Comparison of ENCODE assay signal across 25 cellular contexts in genomic region chr9:33858346-33858869, GRCh38. TPM values are rescaled to one million over a fixed set of nuclear protein-coding genes. Genes with fewer than 3 reads are reported as not detected.
A peak's percentile ranks its signal among the peaks of the same experiment; 100 is the strongest.
DNase-seq lines count a peak whose midpoint lies in the region; ATAC-seq, FAIRE-seq and TF ChIP-seq lines count a peak whose summit lies in the region.
"Had no signal": no experiment of that assay in that cellular context is flagged by ENCODE, and none has a peak within 500 bp of the region (broad histone marks: within the 10 kb centered on the region; RNA-seq: fewer than 3 reads in every experiment).

No MANE protein-coding gene starts in this region.

- H3K9me3 Mint-ChIP-seq in CD14-positive monocyte (no peaks in the 10 kb centered on the region), astrocyte (ENCODE audit: unreplicated experiment) (no peaks in the 10 kb centered on the region), T-cell (no peaks in the 10 kb centered on the region)
- H3K9me3 Mint-ChIP-seq in stimulated activated naive CD8-positive, alpha-beta T cell treated with anti-CD3 and anti-CD28 coated beads, Interleukin-15, amount 100 ng/mL, for 72 hours: no peaks in the 10 kb centered on the region
- H3K9me3 Mint-ChIP-seq: naive thymus-derived CD8-positive, alpha-beta T cell had no signal

- no peaks in the 10 kb centered on the region for H3K79me1 ChIP-seq in mesenchymal stem cell (replicated peaks; ENCODE audit: low read length, poor library complexity, severe bottlenecking)

- H3K36me3 Mint-ChIP-seq in CD14-positive monocyte (peaks cover 28 to 38% of the 10 kb centered on the region in 2 donors), astrocyte (ENCODE audit: low read depth, unreplicated experiment) (peaks cover 9% of the 10 kb centered on the region), T-cell (peaks cover 14% of the 10 kb centered on the region)

- intact Hi-C loops in CD14-positive monocyte (cut with micrococcal nuclease): loop anchor here in 1 of 2 donors (10.0 kb wide), 1 partner anchor 114 kb away; no protein-coding TSS in a partner anchor

- H3K4ac ChIP-seq in mesenchymal stem cell (ENCODE audit: low read depth in 1 of 2, low read length in 2 of 2): no peak overlapping the region

- ATAC-seq in T-cell (replicated peaks in 1 of 4): no peak
- no peak for ATAC-seq in stimulated activated naive CD8-positive, alpha-beta T cell treated with anti-CD3 and anti-CD28 coated beads, Interleukin-15, amount 100 ng/mL, for 72 hours
- ATAC-seq: GM12878; naive thymus-derived CD8-positive, alpha-beta T cell had no signal

- H3K27ac Mint-ChIP-seq in CD14-positive monocyte (peak overlapping the region in 4 of 7 donors; percentile 50 to 78 (median 62)), astrocyte (ENCODE audit: unreplicated experiment) (peak overlapping the region; percentile 38), T-cell (no peak overlapping the region)
- no peak overlapping the region for H3K27ac Mint-ChIP-seq in stimulated activated naive CD8-positive, alpha-beta T cell treated with anti-CD3 and anti-CD28 coated beads, Interleukin-15, amount 100 ng/mL, for 72 hours
- H3K27ac Mint-ChIP-seq: naive thymus-derived CD8-positive, alpha-beta T cell had no signal

- H3K18ac ChIP-seq in mesenchymal stem cell (ENCODE audit: low read depth in 1 of 2, low read length in 2 of 2): peak overlapping the region in 1 of 2 experiments; percentile 48

- no peak overlapping the region for H3K14ac ChIP-seq in mesenchymal stem cell (ENCODE audit: low read length in 2 of 2)

- H3K27me3 ChIP-seq in astrocyte (ENCODE audit: insufficient read depth, low read length): no peaks in the 10 kb centered on the region
- no peaks in the 10 kb centered on the region for H3K27me3 ChIP-seq in mesenchymal stem cell (ENCODE audit: control insufficient read depth in 1 of 2, insufficient read depth in 1 of 2, low read length in 2 of 2)
- H3K27me3 ChIP-seq: cardiac muscle cell, esophagus squamous epithelium, hepatocyte, uterus had no signal

- FAIRE-seq in astrocyte (lab: Jason Lieb, UNC): no peak
- FAIRE-seq: GM12878 had no signal

- H2AK5ac ChIP-seq in mesenchymal stem cell (ENCODE audit: low read length, severe bottlenecking): no peak overlapping the region

- no peak overlapping the region for H3K23ac ChIP-seq in mesenchymal stem cell (ENCODE audit: low read length in 2 of 2)

- no peak overlapping the region for H3K4me3 Mint-ChIP-seq in CD14-positive monocyte
- no peak overlapping the region for H3K4me3 Mint-ChIP-seq in astrocyte (ENCODE audit: unreplicated experiment)
- H3K4me3 Mint-ChIP-seq in T-cell: no peak overlapping the region
- no peak overlapping the region for H3K4me3 Mint-ChIP-seq in stimulated activated naive CD8-positive, alpha-beta T cell treated with anti-CD3 and anti-CD28 coated beads, Interleukin-15, amount 100 ng/mL, for 72 hours
- H3K4me3 Mint-ChIP-seq: naive thymus-derived CD8-positive, alpha-beta T cell had no signal

- H2BK12ac ChIP-seq in mesenchymal stem cell (ENCODE audit: low read length in 2 of 2): no peak overlapping the region

- POLR2A ChIA-PET in T-cell (lab: Charles Lee): no interaction called here

- DNase-seq in CD14-positive monocyte (ENCODE audit: low spot score) (no peak), HT1080 (ENCODE audit: low read depth) (peak; percentile 40), astrocyte (ENCODE audit: low read depth) (peak; percentile 35), mesenchymal stem cell (peak; percentile 15), H4 (ENCODE audit: low spot score) (no peak), T-cell (no peak), globus pallidus (ENCODE audit: low spot score) (no peak)
- no peak for DNase-seq in stimulated activated naive CD8-positive, alpha-beta T cell treated with anti-CD3 and anti-CD28 coated beads, Interleukin-15, amount 100 ng/mL, for 72 hours
- DNase-seq: activated CD4-positive, CD25-positive, alpha-beta regulatory T cell treated with anti-CD3 and anti-CD28 coated beads, Interleukin-2, amount 50 U/mL, for 72 hours; activated CD8-positive, alpha-beta memory T cell treated with anti-CD3 and anti-CD28 coated beads for 24 hours; AML-193; Caco-2; effector CD4-positive, alpha-beta T cell; esophagus squamous epithelium; islet precursor cell; naive thymus-derived CD8-positive, alpha-beta T cell; NCI-H1694 treated with DMSO at 0.1 percent for 48 hours; NK-92 treated with Interleukin-12 subunit alpha and Interleukin-12 subunit beta, amount 100 ng/mL, for 24 hours; posterior cingulate gyrus; Right ventricle myocardium superior; stimulated activated CD4-positive, alpha-beta T cell treated with anti-CD3 and anti-CD28 coated beads, Interleukin-4, amount 100 ng/mL, for 1 hour; uterus had no signal

- 62% methylated on average over 2 of the region's 3 CpGs for WGBS in mesenchymal stem cell

- H3K36me3 ChIP-seq in astrocyte (ENCODE audit: insufficient read depth, low read length) (no peaks in the 10 kb centered on the region), mesenchymal stem cell (ENCODE audit: control insufficient read depth in 1 of 2, insufficient read depth in 2 of 2, low read depth in 1 of 2, low read length in 2 of 2) (peaks cover 0 to 6% of the 10 kb centered on the region in 2 experiments)
- H3K36me3 ChIP-seq: cardiac muscle cell, uterus had no signal

- CTCF ChIA-PET in T-cell (lab: Charles Lee): interaction anchor here (0.6 to 1.7 kb wide), 3 partner anchors 44 to 83 kb away, joined by 3 to 7 read pairs (median 4); no protein-coding TSS in a partner anchor

- TF ChIP-seq CTCF in CD14-positive monocyte (IDR thresholded peaks at IDR 0.05) (no peak), astrocyte (IDR thresholded peaks at IDR 0.05; ENCODE audit: insufficient read depth, low read depth, low read length) (no peak)

- H3K9me3 ChIP-seq in astrocyte (ENCODE audit: insufficient read depth, low read depth, low read length) (no peaks in the 10 kb centered on the region), mesenchymal stem cell (ENCODE audit: control insufficient read depth, low read length) (no peaks in the 10 kb centered on the region)
- H3K9me3 ChIP-seq: Caco-2, esophagus squamous epithelium, uterus had no signal

- H3K27me3 Mint-ChIP-seq in CD14-positive monocyte (ENCODE audit: low read depth in 3 of 3): peaks cover 0 to 2% (median 0%) of the 10 kb centered on the region in 3 donors
- H3K27me3 Mint-ChIP-seq in astrocyte (ENCODE audit: low read depth, unreplicated experiment): no peaks in the 10 kb centered on the region
- H3K27me3 Mint-ChIP-seq in T-cell: no peaks in the 10 kb centered on the region
- no peaks in the 10 kb centered on the region for H3K27me3 Mint-ChIP-seq in stimulated activated naive CD8-positive, alpha-beta T cell treated with anti-CD3 and anti-CD28 coated beads, Interleukin-15, amount 100 ng/mL, for 72 hours
- H3K27me3 Mint-ChIP-seq: naive thymus-derived CD8-positive, alpha-beta T cell had no signal

- peaks cover 97% of the 10 kb centered on the region for H3K79me2 ChIP-seq in astrocyte (ENCODE audit: insufficient read depth, low read length)

- H2BK5ac ChIP-seq in mesenchymal stem cell (ENCODE audit: low read depth, low read length, poor library complexity, severe bottlenecking): no peak overlapping the region

- H2AFZ ChIP-seq in astrocyte (ENCODE audit: low read depth, low read length) (no peak overlapping the region), mesenchymal stem cell (ENCODE audit: low read depth, low read length) (no peak overlapping the region)
- H2AFZ ChIP-seq: hepatocyte had no signal

- H3K4me2 ChIP-seq in astrocyte (ENCODE audit: low read length): no peak overlapping the region
- H3K4me2 ChIP-seq in mesenchymal stem cell (ENCODE audit: low read length, poor library complexity, severe bottlenecking): no peak overlapping the region
- H3K4me2 ChIP-seq: hepatocyte had no signal

- H3K27ac ChIP-seq in astrocyte (ENCODE audit: low read depth, low read length): no peak overlapping the region
- H3K27ac ChIP-seq in mesenchymal stem cell (ENCODE audit: low read length, poor library complexity, severe bottlenecking): peak overlapping the region; percentile 40
- H3K27ac ChIP-seq: esophagus squamous epithelium, hepatocyte, uterus had no signal

- peaks cover 21% of the 10 kb centered on the region for H3K4me1 Mint-ChIP-seq in CD14-positive monocyte
- peaks cover 36% of the 10 kb centered on the region for H3K4me1 Mint-ChIP-seq in astrocyte (ENCODE audit: low read depth, unreplicated experiment)
- H3K4me1 Mint-ChIP-seq in T-cell: peaks cover 50 to 58% (median 51%) of the 10 kb centered on the region in 3 donors
- peaks cover 45% of the 10 kb centered on the region for H3K4me1 Mint-ChIP-seq in stimulated activated naive CD8-positive, alpha-beta T cell treated with anti-CD3 and anti-CD28 coated beads, Interleukin-15, amount 100 ng/mL, for 72 hours

- no peak overlapping the region for H4K91ac ChIP-seq in mesenchymal stem cell (ENCODE audit: low read length)

- no peak overlapping the region for H2BK120ac ChIP-seq in mesenchymal stem cell (ENCODE audit: low read depth, low read length)

- H3K4me1 ChIP-seq in astrocyte (ENCODE audit: insufficient read depth, low read length) (peaks cover 6% of the 10 kb centered on the region), mesenchymal stem cell (ENCODE audit: control insufficient read depth, insufficient read depth, low read depth, low read length) (peaks cover 17% of the 10 kb centered on the region)
- H3K4me1 ChIP-seq: uterus had no signal

- H4K20me1 ChIP-seq in astrocyte (ENCODE audit: insufficient read depth, low read length): peaks cover 94% of the 10 kb centered on the region

- H3K4me3 ChIP-seq in astrocyte (ENCODE audit: insufficient read depth, low read depth, low read length) (no peak overlapping the region), mesenchymal stem cell (ENCODE audit: insufficient read depth in 1 of 2, low read depth in 1 of 2, low read length in 2 of 2) (no peak overlapping the region)
- H3K4me3 ChIP-seq: cardiac muscle cell, esophagus squamous epithelium, GM12878, hepatocyte, uterus had no signal

- H4K8ac ChIP-seq in mesenchymal stem cell (ENCODE audit: low read length): no peak overlapping the region

- no peak overlapping the region for H3K9ac ChIP-seq in astrocyte (ENCODE audit: low read length)
- H3K9ac ChIP-seq in mesenchymal stem cell (ENCODE audit: low read length): no peak overlapping the region

- no peak overlapping the region for H2BK15ac ChIP-seq in mesenchymal stem cell (ENCODE audit: low read depth, poor library complexity, severe bottlenecking)

RNA-seq across cellular contexts. Expression of gene UBE2R2, which starts 41.4 kb away (rescaled TPM):
- 10 to 100 TPM; 30.5 to 37.2 TPM for polyA plus RNA-seq in CD14-positive monocyte
- 15.9 and 25.7 TPM in 2 replicates for total RNA-seq in HT1080 (2014; rRNA removed; shearing (Covaris generic))
- polyA plus RNA-seq in HT1080 (2015; cell fraction: cytosol; rRNA removed): 45.2 and 53.2 TPM in 2 replicates
- polyA plus RNA-seq in HT1080 (2015; cell fraction: nucleus; rRNA removed): 28.4 and 29.9 TPM in 2 replicates
- total RNA-seq in astrocyte (48.7 and 53.5 TPM in 2 replicates), T-cell (10 to 100 TPM; 23.8 to 29.3 (median 28.1) TPM)
- 69.2 TPM for polyA plus RNA-seq in mesenchymal stem cell (2013, experiment 1 of 2)
- polyA plus RNA-seq in mesenchymal stem cell (2013, experiment 2 of 2): 69.5 TPM
- 23.8 and 27.6 TPM in 2 replicates for total RNA-seq in H4 (2014; rRNA removed; shearing (Covaris generic))

Comparison
In these comparisons a context has a peak if more than half of its experiments do, and no peak if none do; other contexts are left out.
1. DNase-seq: peak in HT1080 (single experiment), astrocyte (single experiment) and mesenchymal stem cell (single experiment); none in CD14-positive monocyte (single experiment), H4 (single experiment), T-cell (0 of 34), globus pallidus (single experiment) and stimulated activated naive CD8-positive, alpha-beta T cell treated with anti-CD3 and anti-CD28 coated beads, Interleukin-15, amount 100 ng/mL, for 72 hours (0 of 2).
2. H3K27ac Mint-ChIP-seq: peak in CD14-positive monocyte (4 of 7) and astrocyte (single experiment); none in T-cell (0 of 2) and stimulated activated naive CD8-positive, alpha-beta T cell treated with anti-CD3 and anti-CD28 coated beads, Interleukin-15, amount 100 ng/mL, for 72 hours (0 of 2).